ENCODE assay signal across 13 cellular contexts in genomic region chr15:40344217-40344616, GRCh38. TPM values are rescaled to one million over a fixed set of nuclear protein-coding genes. Genes with fewer than 3 reads are reported as not detected.
DNase-seq lines count a peak whose midpoint lies in the region; ATAC-seq, FAIRE-seq and TF ChIP-seq lines count a peak whose summit lies in the region.
"Had no signal": no experiment of that assay in that cellular context is flagged by ENCODE, and none has a peak within 500 bp of the region (broad histone marks: within the 10 kb centered on the region; RNA-seq: fewer than 3 reads in every experiment).

No MANE protein-coding gene starts in this region.

- H3K4me3 ChIP-seq in HepG2 (replicated peaks in 1 of 3; ENCODE audit: insufficient read depth in 1 of 3, low read depth in 2 of 3, low read length in 3 of 3) = no peak overlapping the region
- no peak overlapping the region for H3K4me3 ChIP-seq in right lobe of liver
- peak overlapping the region in 1 of 2 donors; percentile 28 for H3K4me3 ChIP-seq in cardiac fibroblast (replicated peaks in 1 of 2; ENCODE audit: low read depth in 2 of 2, low read length in 2 of 2)
- H3K4me3 ChIP-seq in mucosa of rectum (ENCODE audit: low read length in 2 of 2) = no peak overlapping the region
- H3K4me3 ChIP-seq: cardiac muscle cell, prostate gland had no signal

- no peak overlapping the region for H2AFZ ChIP-seq in HepG2 (ENCODE audit: low read length)

- in situ Hi-C loops in HepG2 (cut with HindIII; ENCODE audit: extremely low pct_ligation_motif_present, low pct_unique_long_range_greater_than_20kb) = no loop called here

- no peak for TF ChIP-seq EP300 in HepG2 (IDR thresholded peaks at IDR 0.05; ENCODE audit: low read depth in 2 of 2, low read length in 2 of 2)
- TF ChIP-seq EP300 in HepG2 (CRISPR knock-in tag; IDR thresholded peaks at IDR 0.05; ENCODE audit: borderline replicate concordance) = no peak

- no peaks in the 10 kb centered on the region for H3K79me2 ChIP-seq in HepG2 (ENCODE audit: insufficient read depth, low read length)

- no TSS peak for BruUV-seq in HepG2 (replicated peaks; lab: Mats Ljungman, UMichigan)

- FAIRE-seq in HepG2 (lab: Jason Lieb, UNC) = no peak

- TF ChIP-seq POLR2A in HepG2 (IDR thresholded peaks at IDR 0.05; ENCODE audit: insufficient read depth in 1 of 2, low read depth in 2 of 2, low read length in 2 of 2) (no peak), right lobe of liver (IDR thresholded peaks at IDR 0.05) (no peak)

- POLR2A ChIA-PET in HepG2 (lab: Yijun Ruan, JAX) = interaction anchor here (2.1 kb wide), 1 partner anchor 21 kb away, joined by 5 read pairs; the partner anchor contains the start of gene INAFM2

- H3K27me3 ChIP-seq in HepG2 (ENCODE audit: control insufficient read depth in 1 of 2, insufficient read depth in 2 of 2, low read length in 2 of 2) (no peaks in the 10 kb centered on the region; a peak in 1 of 5 replicates), right lobe of liver (no peaks in the 10 kb centered on the region), mucosa of rectum (ENCODE audit: control insufficient read depth in 2 of 2, insufficient read depth in 2 of 2, low read length in 2 of 2) (no peaks in the 10 kb centered on the region)
- H3K27me3 ChIP-seq: cardiac muscle cell had no signal

- DNase-seq in HepG2 (ENCODE audit: low spot score) (no peak), right lobe of liver (no peak), cardiac fibroblast (ENCODE audit: low read depth in 2 of 2) (peak; percentile 64 to 74), NCI-H748 treated with DMSO at 0.1 percent for 48 hours (lab: John Stamatoyannopoulos, UW) (no peak), SW480 (ENCODE audit: low spot score) (no peak), NCI-H226 (no peak)
- DNase-seq: activated gamma-delta T cell, NCI-H1092 had no signal

- no peak for TF ChIP-seq CTCF in HepG2 (CRISPR knock-in tag; IDR thresholded peaks at IDR 0.05)
- no peak for TF ChIP-seq CTCF in right lobe of liver (IDR thresholded peaks at IDR 0.05)
- TF ChIP-seq CTCF in cardiac fibroblast (IDR thresholded peaks at IDR 0.05; ENCODE audit: low read depth, low read length) = no peak

- no peak overlapping the region for H3K4me2 ChIP-seq in HepG2 (ENCODE audit: low read depth, low read length)

- ATAC-seq in HepG2 = no peak
- ATAC-seq in right lobe of liver = no peak
- ATAC-seq in HG03039 (IDR thresholded peaks at IDR 0.05; ENCODE audit: unreplicated experiment) = no peak

- H3K27ac ChIP-seq in HepG2 (ENCODE audit: extremely low read length, insufficient read depth, low read length) (no peak overlapping the region), right lobe of liver (no peak overlapping the region), mucosa of rectum (ENCODE audit: low read depth in 2 of 2, low read length in 2 of 2) (peak overlapping the region; percentile 97 to 100)
- H3K27ac ChIP-seq: cardiac muscle cell, prostate gland had no signal

- peaks cover 83% of the 10 kb centered on the region for H3K4me1 ChIP-seq in HepG2 (ENCODE audit: insufficient read depth, low read length)
- peaks cover 0 to 21% (median 9%) of the 10 kb centered on the region in 4 donors for H3K4me1 ChIP-seq in right lobe of liver
- H3K4me1 ChIP-seq in mucosa of rectum (ENCODE audit: control insufficient read depth in 2 of 2, insufficient read depth in 2 of 2, low read length in 2 of 2) = peaks cover 84 to 92% of the 10 kb centered on the region in 2 donors

- H3K9ac ChIP-seq in HepG2 (ENCODE audit: insufficient read depth, low read depth, low read length) (no peak overlapping the region), mucosa of rectum (ENCODE audit: low read depth in 1 of 2, low read length in 2 of 2) (no peak overlapping the region)

- H3K36me3 ChIP-seq in HepG2 (replicated peaks in 1 of 2; ENCODE audit: control insufficient read depth in 1 of 2, insufficient read depth in 2 of 2, low read length in 2 of 2) (no peaks in the 10 kb centered on the region), right lobe of liver (no peaks in the 10 kb centered on the region), mucosa of rectum (ENCODE audit: control insufficient read depth in 2 of 2, insufficient read depth in 2 of 2, low read length in 2 of 2) (no peaks in the 10 kb centered on the region)
- H3K36me3 ChIP-seq: cardiac muscle cell, prostate gland had no signal

- intact Hi-C loops in HepG2 (cut with micrococcal nuclease; ENCODE audit: unreplicated experiment) (loop anchor here (1.0 kb wide), 1 partner anchor 78 kb away; no protein-coding TSS in a partner anchor), right lobe of liver (cut with DNase I) (loop anchor here in 1 of 2 donors (10.0 kb wide), 1 partner anchor 81 kb away; no protein-coding TSS in a partner anchor)

- CTCF ChIA-PET in HepG2 (lab: Yijun Ruan, JAX; ENCODE audit: low intra/inter-chr PET ratio, low total read pairs) = interaction anchor here (1.3 to 1.9 kb wide), 3 partner anchors 10 to 78 kb away, joined by 5 to 11 read pairs (median 7); no protein-coding TSS in a partner anchor

- H3K9me3 ChIP-seq in HepG2 (ENCODE audit: low read length) (no peaks in the 10 kb centered on the region), right lobe of liver (no peaks in the 10 kb centered on the region), mucosa of rectum (ENCODE audit: control insufficient read depth in 2 of 2, low read length in 2 of 2) (no peaks in the 10 kb centered on the region)
- H3K9me3 ChIP-seq: prostate gland had no signal

- 20% methylated on average over 3 of the region's 6 CpGs for WGBS in HepG2 (ENCODE audit: low lambda C conversion rate)
- 31% methylated on average over 4 of the region's 6 CpGs for WGBS in right lobe of liver (ENCODE audit: insufficient coverage, low coverage, low lambda C conversion rate, missing lambda C conversion rate)

- no peak for TF ChIP-seq RAD21 in HepG2 (CRISPR knock-in tag; IDR thresholded peaks at IDR 0.05)

- no peaks in the 10 kb centered on the region for H4K20me1 ChIP-seq in HepG2 (ENCODE audit: insufficient read depth, low read length)

RNA-seq across cellular contexts. Expression of gene CCDC9B, which starts 3.5 kb away (rescaled TPM):
- total RNA-seq in HepG2 (2016; rRNA removed; fragmentation: Illumina TruSeq; extraction: Trizol) (1.0 and 1.6 TPM in 2 replicates), right lobe of liver (10 to 100 TPM in 1 of 6 experiments, 1 to 10 TPM in 5; 4.2 to 11.9 (median 4.7) TPM)
- 0.20 and 0.71 TPM in 2 replicates for total RNA-seq in HepG2 (2016; cell fraction: cytosol; rRNA removed; fragmentation: Illumina TruSeq; extraction: Trizol; ENCODE audit: low read depth)
- 0.89 and 1.7 TPM in 2 replicates for total RNA-seq in HepG2 (2016; cell fraction: insoluble cytoplasmic fraction; rRNA removed; fragmentation: Illumina TruSeq; extraction: Trizol)
- 0.74 and 0.79 TPM in 2 replicates for total RNA-seq in HepG2 (2016; cell fraction: membrane; rRNA removed; fragmentation: Illumina TruSeq; extraction: Trizol)
- 5.4 and 6.0 TPM in 2 replicates for total RNA-seq in HepG2 (2016; cell fraction: nucleus; rRNA removed; fragmentation: Illumina TruSeq; extraction: Trizol)
- 0.98 and 1.3 TPM in 2 replicates for polyA plus RNA-seq in HepG2 (2011; rRNA removed)
- 0.34 and 0.46 TPM in 2 replicates for polyA plus RNA-seq in HepG2 (2011; cell fraction: cytosol; rRNA removed)
- 16.0 and 21.0 TPM in 2 replicates for polyA plus RNA-seq in HepG2 (2011; cell fraction: nucleus; rRNA removed)
- polyA plus RNA-seq in HepG2 (2012) = 1.9 and 2.3 TPM in 2 replicates
- polyA plus RNA-seq in HepG2 (2016; cell fraction: cytosol; fragmentation: Illumina TruSeq; extraction: Trizol; ENCODE audit: low read depth) = 0.20 and 0.31 TPM in 2 replicates
- 0.72 and 1.5 TPM in 2 replicates for polyA plus RNA-seq in HepG2 (2016; cell fraction: insoluble cytoplasmic fraction; fragmentation: Illumina TruSeq; extraction: Trizol; ENCODE audit: low read depth)
- polyA plus RNA-seq in HepG2 (2016; cell fraction: membrane; fragmentation: Illumina TruSeq; extraction: Trizol; ENCODE audit: low read depth) = 0.16 and 0.26 TPM in 2 replicates
- polyA plus RNA-seq in HepG2 (2016; cell fraction: nucleus; fragmentation: Illumina TruSeq; extraction: Trizol; ENCODE audit: insufficient read depth, low read depth) = 10.8 and 14.7 TPM in 2 replicates
- polyA minus RNA-seq in HepG2 (2011; rRNA and poly(A)+ RNA removed; ENCODE audit: low replicate concordance) = 3.8 and 11.1 TPM in 2 replicates
- polyA minus RNA-seq in HepG2 (2011; cell fraction: cytosol; rRNA and poly(A)+ RNA removed) = 0.69 and 2.3 TPM in 2 replicates
- 16.1 and 20.5 TPM in 2 replicates for polyA minus RNA-seq in HepG2 (2011; cell fraction: nucleus; rRNA and poly(A)+ RNA removed)

RNA-seq across cellular contexts. Expression of gene PHGR1, which starts 6.6 kb away (rescaled TPM):
- not detected in 2 replicates for total RNA-seq in HepG2 (2016; rRNA removed; fragmentation: Illumina TruSeq; extraction: Trizol)
- not detected in 2 replicates for total RNA-seq in HepG2 (2016; cell fraction: cytosol; rRNA removed; fragmentation: Illumina TruSeq; extraction: Trizol; ENCODE audit: low read depth)
- total RNA-seq in HepG2 (2016; cell fraction: insoluble cytoplasmic fraction; rRNA removed; fragmentation: Illumina TruSeq; extraction: Trizol) = not detected in 2 replicates
- not detected in 2 replicates for total RNA-seq in HepG2 (2016; cell fraction: membrane; rRNA removed; fragmentation: Illumina TruSeq; extraction: Trizol)
- total RNA-seq in HepG2 (2016; cell fraction: nucleus; rRNA removed; fragmentation: Illumina TruSeq; extraction: Trizol) = not detected in 2 replicates
- not detected in 2 replicates for polyA plus RNA-seq in HepG2 (2011; rRNA removed)
- not detected in 2 replicates for polyA plus RNA-seq in HepG2 (2011; cell fraction: cytosol; rRNA removed)
- polyA plus RNA-seq in HepG2 (2011; cell fraction: nucleus; rRNA removed) = not detected in 2 replicates
- not detected in 2 replicates for polyA plus RNA-seq in HepG2 (2012)
- not detected in 2 replicates for polyA plus RNA-seq in HepG2 (2016; cell fraction: cytosol; fragmentation: Illumina TruSeq; extraction: Trizol; ENCODE audit: low read depth)
- not detected in 2 replicates for polyA plus RNA-seq in HepG2 (2016; cell fraction: insoluble cytoplasmic fraction; fragmentation: Illumina TruSeq; extraction: Trizol; ENCODE audit: low read depth)
- not detected in 2 replicates for polyA plus RNA-seq in HepG2 (2016; cell fraction: membrane; fragmentation: Illumina TruSeq; extraction: Trizol; ENCODE audit: low read depth)
- not detected in 2 replicates for polyA plus RNA-seq in HepG2 (2016; cell fraction: nucleus; fragmentation: Illumina TruSeq; extraction: Trizol; ENCODE audit: insufficient read depth, low read depth)
- polyA minus RNA-seq in HepG2 (2011; rRNA and poly(A)+ RNA removed; ENCODE audit: low replicate concordance) = not detected in 2 replicates
- polyA minus RNA-seq in HepG2 (2011; cell fraction: cytosol; rRNA and poly(A)+ RNA removed) = not detected in 2 replicates
- not detected in 2 replicates for polyA minus RNA-seq in HepG2 (2011; cell fraction: nucleus; rRNA and poly(A)+ RNA removed)
- total RNA-seq in right lobe of liver = not detected
- total RNA-seq: cardiac muscle cell, H4, prostate gland had no signal
- polyA plus RNA-seq: cardiac muscle cell had no signal

RNA-seq across cellular contexts. Expression of gene DISP2, which starts 13.8 kb away (rescaled TPM):
- total RNA-seq in HepG2 (2016; rRNA removed; fragmentation: Illumina TruSeq; extraction: Trizol) = 0.09 and 0.15 TPM in 2 replicates
- total RNA-seq in HepG2 (2016; cell fraction: cytosol; rRNA removed; fragmentation: Illumina TruSeq; extraction: Trizol; ENCODE audit: low read depth) = 0.20 TPM in 1 of 2 replicates, not detected in the other
- total RNA-seq in HepG2 (2016; cell fraction: insoluble cytoplasmic fraction; rRNA removed; fragmentation: Illumina TruSeq; extraction: Trizol) = 0.01 and 0.15 TPM in 2 replicates
- total RNA-seq in HepG2 (2016; cell fraction: membrane; rRNA removed; fragmentation: Illumina TruSeq; extraction: Trizol) = 0.14 and 0.25 TPM in 2 replicates
- 0.09 and 0.88 TPM in 2 replicates for total RNA-seq in HepG2 (2016; cell fraction: nucleus; rRNA removed; fragmentation: Illumina TruSeq; extraction: Trizol)
- polyA plus RNA-seq in HepG2 (2011; rRNA removed) = 0.07 and 0.32 TPM in 2 replicates
- 0.03 and 0.05 TPM in 2 replicates for polyA plus RNA-seq in HepG2 (2011; cell fraction: cytosol; rRNA removed)
- 0.12 and 0.14 TPM in 2 replicates for polyA plus RNA-seq in HepG2 (2011; cell fraction: nucleus; rRNA removed)
- polyA plus RNA-seq in HepG2 (2012) = 0.03 and 0.12 TPM in 2 replicates
- polyA plus RNA-seq in HepG2 (2016; cell fraction: cytosol; fragmentation: Illumina TruSeq; extraction: Trizol; ENCODE audit: low read depth) = 0.01 and 0.08 TPM in 2 replicates
- polyA plus RNA-seq in HepG2 (2016; cell fraction: insoluble cytoplasmic fraction; fragmentation: Illumina TruSeq; extraction: Trizol; ENCODE audit: low read depth) = 0.03 and 0.20 TPM in 2 replicates
- polyA plus RNA-seq in HepG2 (2016; cell fraction: membrane; fragmentation: Illumina TruSeq; extraction: Trizol; ENCODE audit: low read depth) = 0.26 and 0.30 TPM in 2 replicates
- polyA plus RNA-seq in HepG2 (2016; cell fraction: nucleus; fragmentation: Illumina TruSeq; extraction: Trizol; ENCODE audit: insufficient read depth, low read depth) = 1.5 and 2.3 TPM in 2 replicates
- polyA minus RNA-seq in HepG2 (2011; rRNA and poly(A)+ RNA removed; ENCODE audit: low replicate concordance) = 0.40 and 1.0 TPM in 2 replicates
- 0.09 and 0.59 TPM in 2 replicates for polyA minus RNA-seq in HepG2 (2011; cell fraction: cytosol; rRNA and poly(A)+ RNA removed)
- polyA minus RNA-seq in HepG2 (2011; cell fraction: nucleus; rRNA and poly(A)+ RNA removed) = 0.37 and 0.64 TPM in 2 replicates
- under 1 TPM; 0.06 to 0.71 (median 0.16) TPM for total RNA-seq in right lobe of liver

RNA-seq across cellular contexts. Expression of gene INAFM2, which starts 20.7 kb away (rescaled TPM):
- total RNA-seq in HepG2 (2016; rRNA removed; fragmentation: Illumina TruSeq; extraction: Trizol) (6.5 and 8.1 TPM in 2 replicates), right lobe of liver (1 to 10 TPM; 4.6 to 8.7 (median 5.8) TPM)
- total RNA-seq in HepG2 (2016; cell fraction: cytosol; rRNA removed; fragmentation: Illumina TruSeq; extraction: Trizol; ENCODE audit: low read depth) = 2.3 and 2.5 TPM in 2 replicates
- total RNA-seq in HepG2 (2016; cell fraction: insoluble cytoplasmic fraction; rRNA removed; fragmentation: Illumina TruSeq; extraction: Trizol) = 6.7 and 7.0 TPM in 2 replicates
- total RNA-seq in HepG2 (2016; cell fraction: membrane; rRNA removed; fragmentation: Illumina TruSeq; extraction: Trizol) = 8.8 and 9.5 TPM in 2 replicates
- total RNA-seq in HepG2 (2016; cell fraction: nucleus; rRNA removed; fragmentation: Illumina TruSeq; extraction: Trizol) = 5.3 and 7.0 TPM in 2 replicates
- 5.4 and 5.5 TPM in 2 replicates for polyA plus RNA-seq in HepG2 (2011; rRNA removed)
- 2.7 and 3.4 TPM in 2 replicates for polyA plus RNA-seq in HepG2 (2011; cell fraction: cytosol; rRNA removed)
- 2.2 and 2.7 TPM in 2 replicates for polyA plus RNA-seq in HepG2 (2011; cell fraction: nucleus; rRNA removed)
- polyA plus RNA-seq in HepG2 (2012) = 4.1 and 4.6 TPM in 2 replicates
- 1.7 and 3.1 TPM in 2 replicates for polyA plus RNA-seq in HepG2 (2016; cell fraction: cytosol; fragmentation: Illumina TruSeq; extraction: Trizol; ENCODE audit: low read depth)
- polyA plus RNA-seq in HepG2 (2016; cell fraction: insoluble cytoplasmic fraction; fragmentation: Illumina TruSeq; extraction: Trizol; ENCODE audit: low read depth) = 6.6 and 7.4 TPM in 2 replicates
- polyA plus RNA-seq in HepG2 (2016; cell fraction: membrane; fragmentation: Illumina TruSeq; extraction: Trizol; ENCODE audit: low read depth) = 5.0 and 6.1 TPM in 2 replicates
- 5.7 and 8.4 TPM in 2 replicates for polyA plus RNA-seq in HepG2 (2016; cell fraction: nucleus; fragmentation: Illumina TruSeq; extraction: Trizol; ENCODE audit: insufficient read depth, low read depth)
- 3.4 and 5.5 TPM in 2 replicates for polyA minus RNA-seq in HepG2 (2011; rRNA and poly(A)+ RNA removed; ENCODE audit: low replicate concordance)
- 4.6 and 5.2 TPM in 2 replicates for polyA minus RNA-seq in HepG2 (2011; cell fraction: cytosol; rRNA and poly(A)+ RNA removed)
- polyA minus RNA-seq in HepG2 (2011; cell fraction: nucleus; rRNA and poly(A)+ RNA removed) = 2.2 and 4.2 TPM in 2 replicates

RNA-seq across cellular contexts. Expression of gene PLCB2, which starts 36.5 kb away (rescaled TPM):
- not detected in 2 replicates for total RNA-seq in HepG2 (2016; rRNA removed; fragmentation: Illumina TruSeq; extraction: Trizol)
- total RNA-seq in HepG2 (2016; cell fraction: cytosol; rRNA removed; fragmentation: Illumina TruSeq; extraction: Trizol; ENCODE audit: low read depth) = not detected in 2 replicates
- total RNA-seq in HepG2 (2016; cell fraction: insoluble cytoplasmic fraction; rRNA removed; fragmentation: Illumina TruSeq; extraction: Trizol) = not detected in 2 replicates
- not detected in 2 replicates for total RNA-seq in HepG2 (2016; cell fraction: membrane; rRNA removed; fragmentation: Illumina TruSeq; extraction: Trizol)
- not detected in 2 replicates for total RNA-seq in HepG2 (2016; cell fraction: nucleus; rRNA removed; fragmentation: Illumina TruSeq; extraction: Trizol)
- 0.11 TPM in 1 of 2 replicates, not detected in the other for polyA plus RNA-seq in HepG2 (2011; rRNA removed)
- polyA plus RNA-seq in HepG2 (2011; cell fraction: cytosol; rRNA removed) = 0.05 and 0.06 TPM in 2 replicates
- polyA plus RNA-seq in HepG2 (2011; cell fraction: nucleus; rRNA removed) = 0.39 and 0.71 TPM in 2 replicates
- not detected in 2 replicates for polyA plus RNA-seq in HepG2 (2012)
- not detected in 2 replicates for polyA plus RNA-seq in HepG2 (2016; cell fraction: cytosol; fragmentation: Illumina TruSeq; extraction: Trizol; ENCODE audit: low read depth)
- not detected in 2 replicates for polyA plus RNA-seq in HepG2 (2016; cell fraction: insoluble cytoplasmic fraction; fragmentation: Illumina TruSeq; extraction: Trizol; ENCODE audit: low read depth)
- polyA plus RNA-seq in HepG2 (2016; cell fraction: membrane; fragmentation: Illumina TruSeq; extraction: Trizol; ENCODE audit: low read depth) = not detected in 2 replicates
- not detected in 2 replicates for polyA plus RNA-seq in HepG2 (2016; cell fraction: nucleus; fragmentation: Illumina TruSeq; extraction: Trizol; ENCODE audit: insufficient read depth, low read depth)
- 29.2 TPM in 1 of 2 replicates, not detected in the other for polyA minus RNA-seq in HepG2 (2011; rRNA and poly(A)+ RNA removed; ENCODE audit: low replicate concordance)
- not detected in 2 replicates for polyA minus RNA-seq in HepG2 (2011; cell fraction: cytosol; rRNA and poly(A)+ RNA removed)
- polyA minus RNA-seq in HepG2 (2011; cell fraction: nucleus; rRNA and poly(A)+ RNA removed) = not detected in 2 replicates
- 10 to 100 TPM in 2 of 6 experiments, 1 to 10 TPM in 4; 5.0 to 18.0 (median 7.2) TPM for total RNA-seq in right lobe of liver

Comparison
In these comparisons a context has a peak if more than half of its experiments do, and no peak if none do; other contexts are left out.
1. DNase-seq: peak in cardiac fibroblast (2 of 2); none in HepG2 (single experiment), right lobe of liver (0 of 3), NCI-H748 treated with DMSO at 0.1 percent for 48 hours (single experiment), SW480 (single experiment) and NCI-H226 (single experiment).
2. H3K27ac ChIP-seq: peak in mucosa of rectum (2 of 2); none in HepG2 (single experiment) and right lobe of liver (0 of 3).